Comparison of ENCODE assay signal across 12 cellular contexts in the genomic region with DNA sequence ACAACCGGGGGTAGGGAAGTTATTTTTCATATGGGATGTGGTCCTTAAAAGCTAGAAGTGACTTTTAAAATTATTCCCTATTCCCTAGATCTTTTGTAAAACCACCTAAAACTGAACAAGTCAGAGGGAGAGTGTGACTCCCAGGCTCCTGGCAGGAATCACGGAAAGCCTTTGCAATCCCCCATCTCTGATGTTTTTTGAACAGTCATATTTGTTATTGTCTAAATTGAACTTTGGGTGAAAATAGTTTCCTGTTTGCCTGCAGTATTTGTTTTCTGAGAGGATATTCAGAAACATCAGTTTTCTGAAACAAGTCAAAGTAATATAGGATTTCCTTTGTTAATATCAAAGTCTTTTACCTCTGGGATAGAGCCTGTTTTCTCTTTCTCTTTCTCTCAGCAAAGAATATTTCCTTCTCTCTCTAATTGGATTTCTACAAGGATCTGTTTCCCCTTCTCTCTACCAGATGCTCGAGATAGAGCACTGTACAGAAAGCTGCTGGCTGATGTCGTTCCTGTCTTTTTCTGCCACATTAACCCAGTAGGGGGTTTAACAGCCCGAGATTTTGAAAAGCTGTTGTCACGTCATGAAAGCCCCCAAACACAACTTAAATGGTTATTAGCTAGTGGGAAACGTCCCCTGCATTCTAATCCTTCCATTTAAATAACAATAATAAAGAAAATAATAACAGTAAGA.
"Had no signal": no experiment of that assay in that cellular context is flagged by ENCODE, and none has a peak within 500 bp of the region (broad histone marks: within the 10 kb centered on the region; RNA-seq: fewer than 3 reads in every experiment).

No MANE protein-coding gene starts in this region.

- DNase-seq: activated CD4-positive, alpha-beta T cell treated with anti-CD3 and anti-CD28 coated beads for 1 hour; effector memory CD4-positive, alpha-beta T cell; kidney; natural killer cell; T-helper 17 cell had no signal

- ATAC-seq: activated CD8-positive, alpha-beta memory T cell treated with anti-CD3 and anti-CD28 coated beads, Interleukin-2, amount 10 ng/mL, durations not matched to agents 7 days and 5 days; activated CD8-positive, alpha-beta T cell treated with anti-CD3 and anti-CD28 coated beads, Interleukin-2, amount 10 ng/mL, durations not matched to agents 7 days and 5 days; activated naive CD4-positive, alpha-beta T cell treated with anti-CD3 and anti-CD28 coated beads, Interleukin-2, amount 50 U/mL, for 72 hours; activated T-cell treated with anti-CD3 and anti-CD28 coated beads, Interleukin-2, amount 50 U/mL, for 72 hours; natural killer cell; stimulated activated naive CD8-positive, alpha-beta T cell treated with anti-CD3 and anti-CD28 coated beads, Interleukin-15, Interleukin-2, amounts not matched to agents 100 U/mL and 50 U/mL, for 24 hours; T-helper 17 cell had no signal

- FAIRE-seq: bronchial epithelial cell, colon, kidney had no signal
